ENCODE assay signal across 21 cellular contexts in genomic region chrX:132732236-132732635, GRCh38.
"Had no signal": no experiment of that assay in that cellular context is flagged by ENCODE, and none has a peak within 500 bp of the region (broad histone marks: within the 10 kb centered on the region; RNA-seq: fewer than 3 reads in every experiment).

No MANE protein-coding gene starts in this region.

- H3K27ac ChIP-seq: breast epithelium, pancreas, tibial nerve, uterus had no signal

- H3K9me3 Mint-ChIP-seq: activated T-helper 1 cell treated with anti-CD3 and anti-CD28 coated beads, Interleukin-12 subunit alpha, Interleukin-12 subunit beta, Interleukin-2, Interleukin-4 antibody, amounts not matched to agents 30 ng/mL and 10 ng/mL and 1 ng/mL, durations not matched to agents 14 hours and 24 hours and 36 hours; dendritic cell treated with granulocyte-macrophage colony-stimulating factor and Interleukin-4, amounts not matched to agents 40 ng/mL and 50 ng/mL, for 4 days; memory B cell; naive thymus-derived CD4-positive, alpha-beta T cell had no signal

- H3K27ac Mint-ChIP-seq: activated naive CD8-positive, alpha-beta T cell treated with anti-CD3 and anti-CD28 coated beads, Interleukin-2, amount 50 U/mL, for 24 hours; activated T-helper 1 cell treated with anti-CD3 and anti-CD28 coated beads, Interleukin-12 subunit alpha, Interleukin-12 subunit beta, Interleukin-2, Interleukin-4 antibody, amounts not matched to agents 30 ng/mL and 10 ng/mL and 1 ng/mL, durations not matched to agents 14 hours and 24 hours and 36 hours; dendritic cell treated with granulocyte-macrophage colony-stimulating factor and Interleukin-4, amounts not matched to agents 40 ng/mL and 50 ng/mL, for 4 days; memory B cell; naive thymus-derived CD4-positive, alpha-beta T cell had no signal

- H3K4me1 ChIP-seq: breast epithelium, pancreas, tibial nerve, uterus had no signal

- H3K4me1 Mint-ChIP-seq: memory B cell had no signal

- H3K4me3 ChIP-seq: breast epithelium, mucosa of descending colon, pancreas, tibial nerve, uterus had no signal

- FAIRE-seq: frontal cortex, pancreas had no signal

- H3K9me3 ChIP-seq: breast epithelium, mucosa of descending colon, pancreas, tibial nerve, uterus had no signal

- DNase-seq: activated CD4-positive, alpha-beta T cell treated with anti-CD3 and anti-CD28 coated beads for 1 hour; activated CD8-positive, alpha-beta memory T cell treated with anti-CD3 and anti-CD28 coated beads, Interleukin-2, amount 50 U/mL, for 48 hours; activated naive CD4-positive, alpha-beta T cell; activated naive CD8-positive, alpha-beta T cell treated with anti-CD3 and anti-CD28 coated beads, Interleukin-2, amount 50 U/mL, for 24 hours; aorta; effector memory CD4-positive, alpha-beta T cell; head of caudate nucleus; kidney glomerular epithelial cell; left ventricle myocardium superior; mucosa of descending colon; naive thymus-derived CD4-positive, alpha-beta T cell; pancreas; T1000; uterus had no signal

- H3K27me3 ChIP-seq: pancreas, uterus had no signal

- H3K4me3 Mint-ChIP-seq: activated naive CD8-positive, alpha-beta T cell treated with anti-CD3 and anti-CD28 coated beads, Interleukin-2, amount 50 U/mL, for 24 hours; activated T-helper 1 cell treated with anti-CD3 and anti-CD28 coated beads, Interleukin-12 subunit alpha, Interleukin-12 subunit beta, Interleukin-2, Interleukin-4 antibody, amounts not matched to agents 30 ng/mL and 10 ng/mL and 1 ng/mL, durations not matched to agents 14 hours and 24 hours and 36 hours; dendritic cell treated with granulocyte-macrophage colony-stimulating factor and Interleukin-4, amounts not matched to agents 40 ng/mL and 50 ng/mL, for 4 days; memory B cell; naive thymus-derived CD4-positive, alpha-beta T cell had no signal

- H3K27me3 Mint-ChIP-seq: activated naive CD8-positive, alpha-beta T cell treated with anti-CD3 and anti-CD28 coated beads, Interleukin-2, amount 50 U/mL, for 24 hours; dendritic cell treated with granulocyte-macrophage colony-stimulating factor and Interleukin-4, amounts not matched to agents 40 ng/mL and 50 ng/mL, for 4 days; memory B cell; naive thymus-derived CD4-positive, alpha-beta T cell had no signal

- ATAC-seq: activated naive CD8-positive, alpha-beta T cell treated with anti-CD3 and anti-CD28 coated beads, Interleukin-2, amount 50 U/mL, for 24 hours; left ventricle myocardium superior; mucosa of descending colon; naive thymus-derived CD4-positive, alpha-beta T cell; pancreas; sciatic nerve had no signal

- H3K36me3 Mint-ChIP-seq: memory B cell; naive thymus-derived CD4-positive, alpha-beta T cell had no signal

- H3K36me3 ChIP-seq: breast epithelium, pancreas, tibial nerve, uterus had no signal
